In the genomic region with DNA sequence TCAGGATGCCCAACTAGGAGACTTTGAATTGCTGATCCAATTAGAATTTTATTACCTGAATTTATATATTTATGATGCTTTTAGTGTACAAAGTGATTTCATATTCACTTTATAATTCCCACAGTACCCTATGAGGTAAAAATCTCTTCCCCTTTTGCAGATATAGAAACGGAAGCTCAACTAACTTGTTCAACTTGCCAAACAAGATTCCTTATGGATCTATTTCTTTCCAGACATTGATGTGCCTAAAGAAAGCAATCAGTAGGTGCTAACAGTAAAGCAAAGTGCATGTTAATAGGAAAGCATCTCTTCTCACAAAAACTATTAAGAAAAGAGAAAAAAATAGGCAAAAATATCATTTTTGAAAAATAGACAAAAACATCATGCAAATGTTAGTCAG, we compare ENCODE assay signal across 30 cellular contexts.
"Had no signal": no experiment of that assay in that cellular context is flagged by ENCODE, and none has a peak within 500 bp of the region (broad histone marks: within the 10 kb centered on the region; RNA-seq: fewer than 3 reads in every experiment).

No MANE protein-coding gene starts in this region.

- H3K27ac ChIP-seq: adrenal gland, body of pancreas, cardiac muscle cell, colonic mucosa had no signal

- ATAC-seq: activated CD4-positive, alpha-beta T cell treated with anti-CD3 and anti-CD28 coated beads for 36 hours; activated CD8-positive, alpha-beta memory T cell treated with anti-CD3 and anti-CD28 coated beads, Interleukin-2, amount 10 ng/mL, durations not matched to agents 7 days and 5 days; activated CD8-positive, alpha-beta T cell treated with anti-CD3 and anti-CD28 coated beads, Interleukin-2, amount 10 ng/mL, durations not matched to agents 7 days and 5 days; activated naive CD8-positive, alpha-beta T cell treated with anti-CD3 and anti-CD28 coated beads, Interleukin-2, amount 50 U/mL, for 24 hours; body of pancreas; esophagus mucosa had no signal

- H3K9me3 ChIP-seq: adrenal gland, body of pancreas, colonic mucosa had no signal

- H3K27ac Mint-ChIP-seq: activated CD4-positive, alpha-beta memory T cell treated with anti-CD3 and anti-CD28 coated beads for 36 hours; activated CD4-positive, alpha-beta T cell treated with anti-CD3 and anti-CD28 coated beads for 36 hours; activated CD4-positive, alpha-beta T cell treated with anti-CD3 and anti-CD28 coated beads, Interleukin-2, amount 10 ng/mL, durations not matched to agents 24 days and 14 days; activated CD8-positive, alpha-beta memory T cell treated with anti-CD3 and anti-CD28 coated beads, Interleukin-2, amount 10 ng/mL, durations not matched to agents 7 days and 5 days; activated CD8-positive, alpha-beta T cell treated with anti-CD3 and anti-CD28 coated beads, Interleukin-2, amount 10 ng/mL, durations not matched to agents 7 days and 5 days; activated naive CD4-positive, alpha-beta T cell treated with anti-CD3 and anti-CD28 coated beads for 36 hours; activated naive CD4-positive, alpha-beta T cell treated with anti-CD3 and anti-CD28 coated beads, Interleukin-2, amount 50 U/mL, for 24 hours; activated naive CD8-positive, alpha-beta T cell treated with anti-CD3 and anti-CD28 coated beads for 36 hours; activated naive CD8-positive, alpha-beta T cell treated with anti-CD3 and anti-CD28 coated beads, Interleukin-2, amount 50 U/mL, for 24 hours; activated T-helper 1 cell treated with anti-CD3 and anti-CD28 coated beads, Interleukin-12 subunit alpha, Interleukin-12 subunit beta, Interleukin-2, Interleukin-4 antibody, amounts not matched to agents 30 ng/mL and 10 ng/mL and 1 ng/mL, durations not matched to agents 14 hours and 24 hours and 36 hours; activated T-helper 2 cell treated with anti-CD3 and anti-CD28 coated beads, Interferon-gamma antibody, Interleukin-2, Interleukin-4, amounts not matched to agents 10 μg/mL and 5 μg/mL and 100 μg/mL, durations not matched to agents 14 hours and 24 hours and 36 hours had no signal

- H3K9me3 Mint-ChIP-seq: activated CD4-positive, alpha-beta memory T cell treated with anti-CD3 and anti-CD28 coated beads for 36 hours; activated CD4-positive, alpha-beta T cell treated with anti-CD3 and anti-CD28 coated beads, Interleukin-2, amount 10 ng/mL, durations not matched to agents 24 days and 14 days; activated naive CD4-positive, alpha-beta T cell treated with anti-CD3 and anti-CD28 coated beads for 36 hours; activated naive CD4-positive, alpha-beta T cell treated with anti-CD3 and anti-CD28 coated beads, Interleukin-2, amount 50 U/mL, for 24 hours; activated naive CD8-positive, alpha-beta T cell treated with anti-CD3 and anti-CD28 coated beads, Interleukin-2, amount 50 U/mL, for 24 hours; activated T-helper 1 cell treated with anti-CD3 and anti-CD28 coated beads, Interleukin-12 subunit alpha, Interleukin-12 subunit beta, Interleukin-2, Interleukin-4 antibody, amounts not matched to agents 30 ng/mL and 10 ng/mL and 1 ng/mL, durations not matched to agents 14 hours and 24 hours and 36 hours; activated T-helper 2 cell treated with anti-CD3 and anti-CD28 coated beads, Interferon-gamma antibody, Interleukin-2, Interleukin-4, amounts not matched to agents 10 μg/mL and 5 μg/mL and 100 μg/mL, durations not matched to agents 14 hours and 24 hours and 36 hours had no signal

- H3K4me3 ChIP-seq: adrenal gland, body of pancreas, cardiac muscle cell, colonic mucosa had no signal

- H3K4me1 Mint-ChIP-seq: activated CD4-positive, alpha-beta T cell treated with anti-CD3 and anti-CD28 coated beads for 36 hours; activated CD4-positive, alpha-beta T cell treated with anti-CD3 and anti-CD28 coated beads, Interleukin-2, amount 10 ng/mL, durations not matched to agents 24 days and 14 days; activated CD8-positive, alpha-beta memory T cell treated with anti-CD3 and anti-CD28 coated beads, Interleukin-2, amount 10 ng/mL, durations not matched to agents 7 days and 5 days; activated naive CD4-positive, alpha-beta T cell treated with anti-CD3 and anti-CD28 coated beads, Interleukin-2, amount 50 U/mL, for 24 hours; activated naive CD8-positive, alpha-beta T cell treated with anti-CD3 and anti-CD28 coated beads, Interleukin-2, amount 50 U/mL, for 24 hours had no signal

- H3K27me3 Mint-ChIP-seq: activated CD4-positive, alpha-beta memory T cell treated with anti-CD3 and anti-CD28 coated beads for 36 hours; activated CD4-positive, alpha-beta T cell treated with anti-CD3 and anti-CD28 coated beads for 36 hours; activated CD4-positive, alpha-beta T cell treated with anti-CD3 and anti-CD28 coated beads, Interleukin-2, amount 10 ng/mL, durations not matched to agents 24 days and 14 days; activated naive CD4-positive, alpha-beta T cell treated with anti-CD3 and anti-CD28 coated beads, Interleukin-2, amount 50 U/mL, for 24 hours; activated naive CD8-positive, alpha-beta T cell treated with anti-CD3 and anti-CD28 coated beads, Interleukin-2, amount 50 U/mL, for 24 hours had no signal

- H3K36me3 ChIP-seq: adrenal gland, cardiac muscle cell, colonic mucosa had no signal

- H3K27me3 ChIP-seq: adrenal gland, body of pancreas, cardiac muscle cell, colonic mucosa had no signal

- H3K36me3 Mint-ChIP-seq: activated CD4-positive, alpha-beta memory T cell treated with anti-CD3 and anti-CD28 coated beads for 36 hours; activated CD8-positive, alpha-beta memory T cell treated with anti-CD3 and anti-CD28 coated beads, Interleukin-2, amount 10 ng/mL, durations not matched to agents 7 days and 5 days; activated naive CD8-positive, alpha-beta T cell treated with anti-CD3 and anti-CD28 coated beads for 36 hours had no signal

- DNase-seq: activated CD4-positive, alpha-beta memory T cell treated with anti-CD3 and anti-CD28 coated beads for 36 hours; activated CD4-positive, alpha-beta T cell treated with anti-CD3 and anti-CD28 coated beads for 36 hours; activated CD4-positive, alpha-beta T cell treated with anti-CD3 and anti-CD28 coated beads, Interleukin-2, amount 10 ng/mL, durations not matched to agents 24 days and 14 days; activated CD4-positive, CD25-positive, alpha-beta regulatory T cell; activated CD4-positive, CD25-positive, alpha-beta regulatory T cell treated with anti-CD3 and anti-CD28 coated beads, Interleukin-2, amount 50 U/mL, for 72 hours; activated CD8-positive, alpha-beta memory T cell treated with anti-CD3 and anti-CD28 coated beads, Interleukin-2, amount 10 ng/mL, durations not matched to agents 7 days and 5 days; activated CD8-positive, alpha-beta memory T cell treated with anti-CD3 and anti-CD28 coated beads, Interleukin-2, amount 50 U/mL, for 4 hours; activated CD8-positive, alpha-beta T cell treated with anti-CD3 and anti-CD28 coated beads, Interleukin-2, amount 10 ng/mL, durations not matched to agents 7 days and 5 days; activated effector memory CD4-positive, alpha-beta T cell treated with anti-CD3 and anti-CD28 coated beads, Interleukin-2, amount 50 U/mL, for 16 hours; activated naive CD4-positive, alpha-beta T cell treated with anti-CD3 and anti-CD28 coated beads for 36 hours; activated naive CD8-positive, alpha-beta T cell treated with anti-CD3 and anti-CD28 coated beads for 36 hours; activated naive CD8-positive, alpha-beta T cell treated with anti-CD3 and anti-CD28 coated beads, Interleukin-2, amount 50 U/mL, for 24 hours; activated T-cell treated with anti-CD3 and anti-CD28 coated beads, Interleukin-2, amount 50 U/mL, for 1 hour; activated T-cell treated with anti-CD3 and anti-CD28 coated beads, Interleukin-2, amount 50 U/mL, for 48 hours; adrenal gland; amygdala; aorta; body of pancreas; central memory CD4-positive, alpha-beta T cell; cerebellar nuclear complex; colonic mucosa; effector CD8-positive, alpha-beta T cell; foreskin fibroblast; head of caudate nucleus; T-helper 2 cell had no signal

- H3K4me1 ChIP-seq: adrenal gland, body of pancreas, colonic mucosa had no signal

- H3K4me3 Mint-ChIP-seq: activated CD4-positive, alpha-beta memory T cell treated with anti-CD3 and anti-CD28 coated beads for 36 hours; activated CD4-positive, alpha-beta T cell treated with anti-CD3 and anti-CD28 coated beads for 36 hours; activated CD4-positive, alpha-beta T cell treated with anti-CD3 and anti-CD28 coated beads, Interleukin-2, amount 10 ng/mL, durations not matched to agents 24 days and 14 days; activated CD8-positive, alpha-beta memory T cell treated with anti-CD3 and anti-CD28 coated beads, Interleukin-2, amount 10 ng/mL, durations not matched to agents 7 days and 5 days; activated CD8-positive, alpha-beta T cell treated with anti-CD3 and anti-CD28 coated beads, Interleukin-2, amount 10 ng/mL, durations not matched to agents 7 days and 5 days; activated naive CD4-positive, alpha-beta T cell treated with anti-CD3 and anti-CD28 coated beads for 36 hours; activated naive CD4-positive, alpha-beta T cell treated with anti-CD3 and anti-CD28 coated beads, Interleukin-2, amount 50 U/mL, for 24 hours; activated naive CD8-positive, alpha-beta T cell treated with anti-CD3 and anti-CD28 coated beads for 36 hours; activated naive CD8-positive, alpha-beta T cell treated with anti-CD3 and anti-CD28 coated beads, Interleukin-2, amount 50 U/mL, for 24 hours; activated T-helper 1 cell treated with anti-CD3 and anti-CD28 coated beads, Interleukin-12 subunit alpha, Interleukin-12 subunit beta, Interleukin-2, Interleukin-4 antibody, amounts not matched to agents 30 ng/mL and 10 ng/mL and 1 ng/mL, durations not matched to agents 14 hours and 24 hours and 36 hours had no signal
